Comparison of ENCODE assay signal across 1 cellular context in genomic region chr19:4360081-4360569, GRCh38.
A peak's percentile ranks its signal among the peaks of the same experiment; 100 is the strongest.
TF ChIP-seq lines count a peak whose summit lies in the region.

No MANE protein-coding gene starts in this region.

TF ChIP-seq in HepG2, 621 proteins besides CTCF, POLR2A, EP300 and RAD21:
- TF ChIP-seq AGO1 (IDR thresholded peaks at IDR 0.05; ENCODE audit: low read depth, low read length, poor library complexity, severe bottlenecking) (peak; percentile 12), PRDM4 (CRISPR knock-in tag; IDR thresholded peaks at IDR 0.05; ENCODE audit: borderline replicate concordance) (no peak), POLR2AphosphoS5 (IDR thresholded peaks at IDR 0.05; ENCODE audit: low read depth, low read length) (peak; percentile 42; the same call in 1 of the 2 replicates), NFKB2 (CRISPR knock-in tag; IDR thresholded peaks at IDR 0.05; ENCODE audit: borderline replicate concordance) (0 out of 2 replicates have a peak, but pooled peaks have one; percentile 44), AGO2 (optimal IDR thresholded peaks at IDR 0.05; ENCODE audit: low read depth, low read length) (peak; percentile 11), POLR2G (IDR thresholded peaks at IDR 0.05; ENCODE audit: low read depth, low read length) (0 out of 2 replicates have a peak, but pooled peaks have one; percentile 28), ZNF317 (CRISPR knock-in tag; IDR thresholded peaks at IDR 0.05) (no peak), ZNF563 (CRISPR knock-in tag; IDR thresholded peaks at IDR 0.05) (peak; percentile 25; the same call in 1 of the 2 replicates), NPAS2 (CRISPR knock-in tag; IDR thresholded peaks at IDR 0.05; ENCODE audit: borderline replicate concordance) (no peak)
